Comparison of ENCODE assay signal across 15 cellular contexts in genomic region chr19:52542984-52543664, GRCh38. TPM values are rescaled to one million over a fixed set of nuclear protein-coding genes. Genes with fewer than 3 reads are reported as not detected.
DNase-seq lines count a peak whose midpoint lies in the region; ATAC-seq, FAIRE-seq and TF ChIP-seq lines count a peak whose summit lies in the region.
"Had no signal": no experiment of that assay in that cellular context is flagged by ENCODE, and none has a peak within 500 bp of the region (broad histone marks: within the 10 kb centered on the region; RNA-seq: fewer than 3 reads in every experiment).

No MANE protein-coding gene starts in this region.

- H2BK20ac ChIP-seq in IMR-90 (ENCODE audit: low read depth, low read length): no peak overlapping the region

- peaks cover 3% of the 10 kb centered on the region for H3K79me2 ChIP-seq in endothelial cell of umbilical vein (ENCODE audit: control insufficient read depth, insufficient read depth, low read length)

- TF ChIP-seq CTCF in CD8-positive, alpha-beta T cell (IDR thresholded peaks at IDR 0.05): no peak
- no peak for TF ChIP-seq CTCF in IMR-90 (conservative IDR thresholded peaks at IDR 0.05; ENCODE audit: low read depth, low read length)
- no peak for TF ChIP-seq CTCF in endothelial cell of umbilical vein (IDR thresholded peaks at IDR 0.05; ENCODE audit: extremely low read depth in 1 of 2, insufficient read depth in 1 of 2, low read depth in 1 of 2, low read length in 2 of 2)
- TF ChIP-seq CTCF in WERI-Rb-1 (IDR thresholded peaks at IDR 0.05; ENCODE audit: low read depth, low read length): no peak

- H2BK120ac ChIP-seq in IMR-90 (ENCODE audit: low read depth, low read length): no peak overlapping the region

- H3K4me3 ChIP-seq in CD8-positive, alpha-beta T cell (ENCODE audit: low read depth, low read length): no peak overlapping the region
- H3K4me3 ChIP-seq in IMR-90 (ENCODE audit: insufficient read depth, low read depth, low read length) (no peak overlapping the region), endothelial cell of umbilical vein (replicated peaks in 1 of 3; ENCODE audit: insufficient read depth in 1 of 3, low read depth in 1 of 3, low read length in 3 of 3) (no peak overlapping the region), WERI-Rb-1 (ENCODE audit: low read depth, low read length) (no peak overlapping the region)
- H3K4me3 ChIP-seq: GM23338, stomach had no signal

- no peak overlapping the region for H3K18ac ChIP-seq in IMR-90 (ENCODE audit: low read depth, low read length)

- H2BK15ac ChIP-seq in IMR-90 (ENCODE audit: low read depth, low read length): no peak overlapping the region

- H3K36me3 Mint-ChIP-seq in CD8-positive, alpha-beta T cell: peaks cover 71% of the 10 kb centered on the region
- H3K36me3 Mint-ChIP-seq in activated CD4-positive, alpha-beta memory T cell treated with anti-CD3 and anti-CD28 coated beads, Interleukin-2, amount 10 ng/mL, durations not matched to agents 7 days and 5 days (ENCODE audit: low read depth): peaks cover 92% of the 10 kb centered on the region

- no peak overlapping the region for H3K4ac ChIP-seq in IMR-90 (ENCODE audit: low read depth, low read length)

- TF ChIP-seq RAD21 in IMR-90 (IDR thresholded peaks at IDR 0.05; ENCODE audit: low read length): no peak

- H3K4me1 Mint-ChIP-seq in CD8-positive, alpha-beta T cell (ENCODE audit: low read depth): peaks cover 34% of the 10 kb centered on the region
- peaks cover 25% of the 10 kb centered on the region for H3K4me1 Mint-ChIP-seq in activated CD4-positive, alpha-beta memory T cell treated with anti-CD3 and anti-CD28 coated beads, Interleukin-2, amount 10 ng/mL, durations not matched to agents 7 days and 5 days
- H3K4me1 Mint-ChIP-seq: GM23338 had no signal

- H3K23ac ChIP-seq in IMR-90 (ENCODE audit: low read depth, low read length): no peak overlapping the region

- no peak overlapping the region for H3K14ac ChIP-seq in IMR-90 (replicated peaks; ENCODE audit: low read depth, low read length)

- no peaks in the 10 kb centered on the region for H3K9me3 ChIP-seq in CD8-positive, alpha-beta T cell (ENCODE audit: low read length)
- peaks cover 17% of the 10 kb centered on the region for H3K9me3 ChIP-seq in IMR-90 (ENCODE audit: control insufficient read depth, insufficient read depth, low read length)
- H3K9me3 ChIP-seq in endothelial cell of umbilical vein (replicated peaks; ENCODE audit: control insufficient read depth, insufficient read depth, low read length): no peaks in the 10 kb centered on the region
- H3K9me3 ChIP-seq in WERI-Rb-1 (ENCODE audit: severe bottlenecking): no peaks in the 10 kb centered on the region

- no TSS peak for BruUV-seq in IMR-90 (replicated peaks; lab: Mats Ljungman, UMichigan)
- BruUV-seq in endothelial cell of umbilical vein (replicated peaks; lab: Mats Ljungman, UMichigan): no TSS peak

- H3K27me3 Mint-ChIP-seq in CD8-positive, alpha-beta T cell (ENCODE audit: low read depth): no peaks in the 10 kb centered on the region
- no peaks in the 10 kb centered on the region for H3K27me3 Mint-ChIP-seq in activated CD4-positive, alpha-beta memory T cell treated with anti-CD3 and anti-CD28 coated beads, Interleukin-2, amount 10 ng/mL, durations not matched to agents 7 days and 5 days

- CTCF ChIA-PET in CD8-positive, alpha-beta T cell (lab: Charles Lee): no interaction called here
- CTCF ChIA-PET in IMR-90 (lab: Yijun Ruan, JAX) (no interaction called here), endothelial cell of umbilical vein (lab: Charles Lee) (no interaction called here)
- CTCF ChIA-PET in activated CD4-positive, alpha-beta memory T cell treated with anti-CD3 and anti-CD28 coated beads, Interleukin-2, amount 10 ng/mL, durations not matched to agents 7 days and 5 days (lab: Charles Lee): interaction anchor here (0.6 kb wide), 1 partner anchor 824 kb away, joined by 3 read pairs; no protein-coding TSS in a partner anchor

- TF ChIP-seq POLR2A in IMR-90 (IDR thresholded peaks at IDR 0.05; ENCODE audit: low read depth, low read length) (no peak), endothelial cell of umbilical vein (IDR thresholded peaks at IDR 0.05; ENCODE audit: low read depth, low read length) (no peak)

- H4K91ac ChIP-seq in IMR-90 (ENCODE audit: insufficient read depth, low read depth, low read length): no peak overlapping the region

- intact Hi-C loops in CD8-positive, alpha-beta T cell (cut with DNase I, micrococcal nuclease): no loop called here
- intact Hi-C loops in IMR-90 (cut with micrococcal nuclease) (no loop called here), endothelial cell of umbilical vein (cut with micrococcal nuclease) (no loop called here)

- no peak overlapping the region for H2AK5ac ChIP-seq in IMR-90 (ENCODE audit: low read depth, low read length)

- H3K36me3 ChIP-seq in CD8-positive, alpha-beta T cell (ENCODE audit: insufficient read depth, low read length): peaks cover 17% of the 10 kb centered on the region
- H3K36me3 ChIP-seq in IMR-90 (ENCODE audit: control insufficient read depth, insufficient read depth, low read length): peaks cover 46% of the 10 kb centered on the region
- H3K36me3 ChIP-seq in endothelial cell of umbilical vein (ENCODE audit: control insufficient read depth in 2 of 2, extremely low read depth in 1 of 2, insufficient read depth in 2 of 2, low read length in 2 of 2): peaks cover 0 to 2% of the 10 kb centered on the region in 2 experiments
- H3K36me3 ChIP-seq in WERI-Rb-1: peaks cover 3% of the 10 kb centered on the region

- H2BK5ac ChIP-seq in IMR-90 (ENCODE audit: low read depth, low read length, poor library complexity, severe bottlenecking): no peak overlapping the region

- H3K9me1 ChIP-seq in IMR-90 (ENCODE audit: insufficient read depth, low read length) (no peaks in the 10 kb centered on the region), endothelial cell of umbilical vein (replicated peaks; ENCODE audit: control insufficient read depth, extremely low read depth, insufficient read depth, low read length) (no peaks in the 10 kb centered on the region)

- peaks cover 7 to 24% of the 10 kb centered on the region in 2 experiments; a peak in 3 of 4 replicates for H3K79me1 ChIP-seq in IMR-90 (ENCODE audit: low read depth in 1 of 2, low read length in 2 of 2)

- no peak overlapping the region for H3K56ac ChIP-seq in IMR-90 (ENCODE audit: extremely low read depth, insufficient read depth, low read length)

- no peak overlapping the region for H3K27ac ChIP-seq in CD8-positive, alpha-beta T cell (ENCODE audit: low read depth, low read length)
- H3K27ac ChIP-seq in IMR-90 (ENCODE audit: insufficient read depth, low read length) (no peak overlapping the region), endothelial cell of umbilical vein (ENCODE audit: insufficient read depth, low read depth, low read length) (peak overlapping the region; percentile 18), WERI-Rb-1 (no peak overlapping the region)
- H3K27ac ChIP-seq: foreskin keratinocyte, stomach, VCaP had no signal

- H4K20me1 ChIP-seq in IMR-90 (ENCODE audit: insufficient read depth, low read length): no peaks in the 10 kb centered on the region
- H4K20me1 ChIP-seq in endothelial cell of umbilical vein (replicated peaks; ENCODE audit: control insufficient read depth, extremely low read depth, insufficient read depth, low read length): no peaks in the 10 kb centered on the region

- H3K4me3 Mint-ChIP-seq in CD8-positive, alpha-beta T cell: peak overlapping the region; percentile 51
- no peak overlapping the region for H3K4me3 Mint-ChIP-seq in activated CD4-positive, alpha-beta memory T cell treated with anti-CD3 and anti-CD28 coated beads, Interleukin-2, amount 10 ng/mL, durations not matched to agents 7 days and 5 days
- H3K4me3 Mint-ChIP-seq: GM23338 had no signal

- peaks cover 11% of the 10 kb centered on the region for H3K4me1 ChIP-seq in CD8-positive, alpha-beta T cell (ENCODE audit: insufficient read depth, low read length)
- H3K4me1 ChIP-seq in IMR-90 (ENCODE audit: control insufficient read depth, insufficient read depth, low read length) (no peaks in the 10 kb centered on the region), endothelial cell of umbilical vein (ENCODE audit: control insufficient read depth, extremely low read depth, insufficient read depth, low read length) (peaks cover 6% of the 10 kb centered on the region)
- H3K4me1 ChIP-seq: foreskin keratinocyte, stomach had no signal

- DNase-seq in CD8-positive, alpha-beta T cell: peak in 6 of 7 experiments; percentile 10 to 52 (median 27)
- DNase-seq in IMR-90 (peak; percentile 19), endothelial cell of umbilical vein (ENCODE audit: low read depth, low spot score) (peak; percentile 17), WERI-Rb-1 (no peak), SK-N-DZ (ENCODE audit: low spot score) (no peak), NCI-H1417 (lab: John Stamatoyannopoulos, UW) (no peak)
- DNase-seq in activated CD4-positive, alpha-beta memory T cell treated with anti-CD3 and anti-CD28 coated beads, Interleukin-2, amount 10 ng/mL, durations not matched to agents 7 days and 5 days: peak; percentile 50
- DNase-seq: foreskin keratinocyte, mesenchymal stem cell, NCI-H1092, stomach had no signal

- peak; percentile 12 for FAIRE-seq in endothelial cell of umbilical vein (lab: Jason Lieb, UNC)
- FAIRE-seq: D721Med had no signal

- H3K9ac ChIP-seq in IMR-90 (ENCODE audit: low read depth, low read length) (no peak overlapping the region), endothelial cell of umbilical vein (replicated peaks; ENCODE audit: extremely low read depth, insufficient read depth, low read length) (no peak overlapping the region)

- POLR2A ChIA-PET in CD8-positive, alpha-beta T cell (lab: Charles Lee): no interaction called here
- POLR2A ChIA-PET in IMR-90 (lab: Charles Lee; ENCODE audit: unreplicated experiment): no interaction called here
- POLR2A ChIA-PET in activated CD4-positive, alpha-beta memory T cell treated with anti-CD3 and anti-CD28 coated beads, Interleukin-2, amount 10 ng/mL, durations not matched to agents 7 days and 5 days (lab: Charles Lee): interaction anchor here (1.0 kb wide), 1 partner anchor 23 kb away, joined by 4 read pairs; no protein-coding TSS in a partner anchor
- POLR2A ChIA-PET in endothelial cell of umbilical vein (lab: Charles Lee): no interaction called here

- dilution Hi-C loops in IMR-90 (cut with HindIII; ENCODE audit: low sequenced_read_pairs, unreplicated experiment) (no loop called here), endothelial cell of umbilical vein (cut with MboI; ENCODE audit: extremely low pct_ligation_motif_present, low sequenced_read_pairs) (no loop called here)

- H4K5ac ChIP-seq in IMR-90 (ENCODE audit: low read depth, low read length): no peak overlapping the region

- no peak overlapping the region for H2AK9ac ChIP-seq in IMR-90 (replicated peaks; ENCODE audit: low read depth, low read length, poor library complexity)

- H2AFZ ChIP-seq in IMR-90 (replicated peaks; ENCODE audit: low read length, poor library complexity) (no peak overlapping the region), endothelial cell of umbilical vein (ENCODE audit: low read depth, low read length) (no peak overlapping the region)
- H2AFZ ChIP-seq: GM23338 had no signal

- no peak overlapping the region for H4K8ac ChIP-seq in IMR-90 (ENCODE audit: low read depth in 2 of 2, low read length in 2 of 2)

- ATAC-seq in CD8-positive, alpha-beta T cell: peak; percentile 88
- ATAC-seq in IMR-90 (ENCODE audit: low read depth): no peak
- no peak for ATAC-seq in GM18868 (IDR thresholded peaks at IDR 0.05; ENCODE audit: unreplicated experiment)
- ATAC-seq: foreskin keratinocyte, GM23338 had no signal

- no peaks in the 10 kb centered on the region for H3K27me3 ChIP-seq in CD8-positive, alpha-beta T cell (ENCODE audit: insufficient read depth, low read length)
- no peaks in the 10 kb centered on the region for H3K27me3 ChIP-seq in IMR-90 (ENCODE audit: control insufficient read depth, insufficient read depth, low read length)
- H3K27me3 ChIP-seq in endothelial cell of umbilical vein (ENCODE audit: control insufficient read depth in 2 of 2, insufficient read depth in 2 of 2, low read length in 2 of 2): no peaks in the 10 kb centered on the region
- no peaks in the 10 kb centered on the region for H3K27me3 ChIP-seq in WERI-Rb-1 (ENCODE audit: insufficient read depth, low read depth, severe bottlenecking)
- H3K27me3 ChIP-seq: foreskin keratinocyte, stomach had no signal

- no peak overlapping the region for H3K4me2 ChIP-seq in IMR-90 (ENCODE audit: low read depth, low read length)
- no peak overlapping the region for H3K4me2 ChIP-seq in endothelial cell of umbilical vein (ENCODE audit: insufficient read depth, low read length)
- H3K4me2 ChIP-seq: GM23338 had no signal

- no peaks in the 10 kb centered on the region for H3K9me3 Mint-ChIP-seq in CD8-positive, alpha-beta T cell
- peaks cover 52% of the 10 kb centered on the region for H3K9me3 Mint-ChIP-seq in activated CD4-positive, alpha-beta memory T cell treated with anti-CD3 and anti-CD28 coated beads, Interleukin-2, amount 10 ng/mL, durations not matched to agents 7 days and 5 days
- H3K9me3 Mint-ChIP-seq: GM23338 had no signal

- in situ Hi-C loops in IMR-90 (cut with MboI; ENCODE audit: low sequenced_read_pairs): no loop called here

- WGBS in IMR-90 (ENCODE audit: extremely low coverage in 2 of 2, insufficient read length in 1 of 2), 2 experiments: 60% methylated on average over 1 of the region's 8 CpGs; no CpG with 5 or more reads in 1 of the 2 experiments

- H3K27ac Mint-ChIP-seq in CD8-positive, alpha-beta T cell: peak overlapping the region; percentile 85
- H3K27ac Mint-ChIP-seq in activated CD4-positive, alpha-beta memory T cell treated with anti-CD3 and anti-CD28 coated beads, Interleukin-2, amount 10 ng/mL, durations not matched to agents 7 days and 5 days: peak overlapping the region; percentile 48
- H3K27ac Mint-ChIP-seq: GM23338 had no signal

RNA-seq across cellular contexts. Expression of gene ZNF808, which starts 15.7 kb away (rescaled TPM):
- 10 to 100 TPM; 16.4 to 19.2 TPM for total RNA-seq in CD8-positive, alpha-beta T cell
- total RNA-seq in IMR-90 (2012; rRNA removed): 19.9 and 22.8 TPM in 2 replicates
- polyA plus RNA-seq in IMR-90 (2012; rRNA removed): 2.3 and 3.6 TPM in 2 replicates
- 0.36 and 0.48 TPM in 2 replicates for polyA plus RNA-seq in IMR-90 (2012; cell fraction: cytosol; rRNA removed)
- 0.48 and 4.5 TPM in 2 replicates for polyA plus RNA-seq in IMR-90 (2012; cell fraction: nucleus; rRNA removed; ENCODE audit: low replicate concordance)
- total RNA-seq in activated CD4-positive, alpha-beta memory T cell treated with anti-CD3 and anti-CD28 coated beads, Interleukin-2, amount 10 ng/mL, durations not matched to agents 7 days and 5 days: 10 to 100 TPM; 36.7 to 42.6 TPM
- 13.6 and 15.2 TPM in 2 replicates for total RNA-seq in endothelial cell of umbilical vein
- 1.8 and 1.9 TPM in 2 replicates for polyA plus RNA-seq in endothelial cell of umbilical vein
- 2.7 and 2.8 TPM in 2 replicates for polyA plus RNA-seq in endothelial cell of umbilical vein (2011; cell fraction: cytosol; rRNA removed)
- polyA plus RNA-seq in endothelial cell of umbilical vein (2011; cell fraction: nucleus; rRNA removed): 7.8 and 11.9 TPM in 2 replicates
- polyA plus RNA-seq in endothelial cell of umbilical vein (2012): 2.4 and 2.9 TPM in 2 replicates
- 11.8 and 14.5 TPM in 2 replicates for polyA minus RNA-seq in endothelial cell of umbilical vein
- polyA minus RNA-seq in endothelial cell of umbilical vein (2011; cell fraction: cytosol; rRNA and poly(A)+ RNA removed): 5.3 TPM
- polyA minus RNA-seq in endothelial cell of umbilical vein (2011; cell fraction: nucleus; rRNA and poly(A)+ RNA removed): 10.5 and 18.7 TPM in 2 replicates
- polyA plus RNA-seq in SK-N-DZ (2014; cell fraction: cytosol; rRNA removed): 5.2 and 7.6 TPM in 2 replicates
- 3.9 and 5.9 TPM in 2 replicates for polyA plus RNA-seq in SK-N-DZ (2014; cell fraction: nucleus; rRNA removed)

RNA-seq across cellular contexts. Expression of gene ZNF701, which starts 27.0 kb away (rescaled TPM):
- 10 to 100 TPM; 11.2 to 11.9 TPM for total RNA-seq in CD8-positive, alpha-beta T cell
- 12.2 and 12.5 TPM in 2 replicates for total RNA-seq in IMR-90 (2012; rRNA removed)
- polyA plus RNA-seq in IMR-90 (2012; rRNA removed): 3.1 and 3.8 TPM in 2 replicates
- polyA plus RNA-seq in IMR-90 (2012; cell fraction: cytosol; rRNA removed): 1.1 and 1.5 TPM in 2 replicates
- polyA plus RNA-seq in IMR-90 (2012; cell fraction: nucleus; rRNA removed; ENCODE audit: low replicate concordance): 3.0 and 9.6 TPM in 2 replicates
- 10 to 100 TPM; 29.7 to 30.5 TPM for total RNA-seq in activated CD4-positive, alpha-beta memory T cell treated with anti-CD3 and anti-CD28 coated beads, Interleukin-2, amount 10 ng/mL, durations not matched to agents 7 days and 5 days
- 12.1 and 12.3 TPM in 2 replicates for total RNA-seq in endothelial cell of umbilical vein
- 4.4 and 4.7 TPM in 2 replicates for polyA plus RNA-seq in endothelial cell of umbilical vein
- 3.4 and 4.7 TPM in 2 replicates for polyA plus RNA-seq in endothelial cell of umbilical vein (2011; cell fraction: cytosol; rRNA removed)
- 10.7 and 13.4 TPM in 2 replicates for polyA plus RNA-seq in endothelial cell of umbilical vein (2011; cell fraction: nucleus; rRNA removed)
- 5.7 and 6.4 TPM in 2 replicates for polyA plus RNA-seq in endothelial cell of umbilical vein (2012)
- polyA minus RNA-seq in endothelial cell of umbilical vein: 14.7 and 17.4 TPM in 2 replicates
- polyA minus RNA-seq in endothelial cell of umbilical vein (2011; cell fraction: cytosol; rRNA and poly(A)+ RNA removed): 3.9 TPM
- 9.2 and 17.5 TPM in 2 replicates for polyA minus RNA-seq in endothelial cell of umbilical vein (2011; cell fraction: nucleus; rRNA and poly(A)+ RNA removed)
- 2.7 and 2.8 TPM in 2 replicates for polyA plus RNA-seq in SK-N-DZ (2014; cell fraction: cytosol; rRNA removed)
- 3.1 and 4.2 TPM in 2 replicates for polyA plus RNA-seq in SK-N-DZ (2014; cell fraction: nucleus; rRNA removed)

Comparison
In these comparisons a context has a peak if more than half of its experiments do, and no peak if none do; other contexts are left out.
1. DNase-seq: peak in CD8-positive, alpha-beta T cell (6 of 7), IMR-90 (single experiment), activated CD4-positive, alpha-beta memory T cell treated with anti-CD3 and anti-CD28 coated beads, Interleukin-2, amount 10 ng/mL, durations not matched to agents 7 days and 5 days (single experiment) and endothelial cell of umbilical vein (single experiment); none in WERI-Rb-1 (single experiment), SK-N-DZ (single experiment) and NCI-H1417 (0 of 3).